Comparison of ENCODE assay signal across 2 cellular contexts in genomic region chr17:63458478-63458877, GRCh38.
TF ChIP-seq lines count a peak whose summit lies in the region.

No MANE protein-coding gene starts in this region.

TF ChIP-seq in IMR-90, 13 proteins besides CTCF, POLR2A, EP300 and RAD21:
- TF ChIP-seq BHLHE40 (IDR thresholded peaks at IDR 0.05; ENCODE audit: low read depth, low read length) (no peak), CEBPB (IDR thresholded peaks at IDR 0.05; ENCODE audit: low read depth, low read length) (no peak), MAFK (IDR thresholded peaks at IDR 0.05; ENCODE audit: low read depth, low read length) (no peak), CHD1 (IDR thresholded peaks at IDR 0.05; ENCODE audit: low read depth, low read length) (no peak), SMC3 (IDR thresholded peaks at IDR 0.05; ENCODE audit: low read depth, low read length) (no peak), NFE2L2 (IDR thresholded peaks at IDR 0.05; ENCODE audit: low read depth, low read length) (no peak), MAZ (IDR thresholded peaks at IDR 0.05; ENCODE audit: borderline replicate concordance, low read depth, low read length) (no peak), RCOR1 (IDR thresholded peaks at IDR 0.05; ENCODE audit: insufficient replicate concordance, low read length) (no peak), MXI1 (IDR thresholded peaks at IDR 0.05; ENCODE audit: borderline replicate concordance, low read depth, low read length) (no peak), RFX5 (IDR thresholded peaks at IDR 0.05; ENCODE audit: low read depth, low read length) (no peak), FOS (IDR thresholded peaks at IDR 0.05; ENCODE audit: low read depth, low read length) (no peak)
- TF ChIP-seq, protein P1, sequence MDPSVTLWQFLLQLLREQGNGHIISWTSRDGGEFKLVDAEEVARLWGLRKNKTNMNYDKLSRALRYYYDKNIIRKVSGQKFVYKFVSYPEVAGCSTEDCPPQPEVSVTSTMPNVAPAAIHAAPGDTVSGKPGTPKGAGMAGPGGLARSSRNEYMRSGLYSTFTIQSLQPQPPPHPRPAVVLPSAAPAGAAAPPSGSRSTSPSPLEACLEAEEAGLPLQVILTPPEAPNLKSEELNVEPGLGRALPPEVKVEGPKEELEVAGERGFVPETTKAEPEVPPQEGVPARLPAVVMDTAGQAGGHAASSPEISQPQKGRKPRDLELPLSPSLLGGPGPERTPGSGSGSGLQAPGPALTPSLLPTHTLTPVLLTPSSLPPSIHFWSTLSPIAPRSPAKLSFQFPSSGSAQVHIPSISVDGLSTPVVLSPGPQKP (IDR thresholded peaks at IDR 0.05; ENCODE audit: borderline replicate concordance, low read depth, low read length) = no peak
- TF ChIP-seq, protein P2, sequence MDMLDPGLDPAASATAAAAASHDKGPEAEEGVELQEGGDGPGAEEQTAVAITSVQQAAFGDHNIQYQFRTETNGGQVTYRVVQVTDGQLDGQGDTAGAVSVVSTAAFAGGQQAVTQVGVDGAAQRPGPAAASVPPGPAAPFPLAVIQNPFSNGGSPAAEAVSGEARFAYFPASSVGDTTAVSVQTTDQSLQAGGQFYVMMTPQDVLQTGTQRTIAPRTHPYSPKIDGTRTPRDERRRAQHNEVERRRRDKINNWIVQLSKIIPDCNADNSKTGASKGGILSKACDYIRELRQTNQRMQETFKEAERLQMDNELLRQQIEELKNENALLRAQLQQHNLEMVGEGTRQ (IDR thresholded peaks at IDR 0.05; ENCODE audit: low read depth, low read length) = no peak

TF ChIP-seq in HEK293T, 16 proteins besides CTCF, POLR2A, EP300 and RAD21:
- no peak for TF ChIP-seq PKNOX1 (IDR thresholded peaks at IDR 0.05)
- TF ChIP-seq BHLHE40 (IDR thresholded peaks at IDR 0.05; ENCODE audit: borderline replicate concordance) = no peak
- TF ChIP-seq FOXA1 (IDR thresholded peaks at IDR 0.05) = no peak
- no peak for TF ChIP-seq ARNT (IDR thresholded peaks at IDR 0.05)
- TF ChIP-seq L3MBTL2 (conservative IDR thresholded peaks at IDR 0.05) = no peak
- TF ChIP-seq SUZ12 (IDR thresholded peaks at IDR 0.05) = no peak
- TF ChIP-seq HDGF (IDR thresholded peaks at IDR 0.05; ENCODE audit: borderline replicate concordance) = no peak
- TF ChIP-seq SP1 (IDR thresholded peaks at IDR 0.05) = no peak
- TF ChIP-seq FOXM1 (IDR thresholded peaks at IDR 0.05; ENCODE audit: borderline replicate concordance) = no peak
- TF ChIP-seq LEF1 (IDR thresholded peaks at IDR 0.05; ENCODE audit: borderline replicate concordance) = no peak
- no peak for TF ChIP-seq ELF4 (IDR thresholded peaks at IDR 0.05)
- TF ChIP-seq FOXK2 (IDR thresholded peaks at IDR 0.05) = no peak
